Comparison of ENCODE assay signal across 37 cellular contexts in genomic region chr1:64235910-64236309, GRCh38. TPM values are rescaled to one million over a fixed set of nuclear protein-coding genes. Genes with fewer than 3 reads are reported as not detected.
"Had no signal": no experiment of that assay in that cellular context is flagged by ENCODE, and none has a peak within 500 bp of the region (broad histone marks: within the 10 kb centered on the region; RNA-seq: fewer than 3 reads in every experiment).

No MANE protein-coding gene starts in this region.

- ATAC-seq: activated CD8-positive, alpha-beta T cell treated with anti-CD3 and anti-CD28 coated beads for 36 hours; activated naive CD4-positive, alpha-beta T cell treated with anti-CD3 and anti-CD28 coated beads, Interleukin-2, amount 50 U/mL, for 72 hours; activated T-cell treated with anti-CD3 and anti-CD28 coated beads, Interleukin-2, amount 50 U/mL, for 4 hours; activated T-cell treated with anti-CD3 and anti-CD28 coated beads, Interleukin-2, amount 50 U/mL, for 72 hours; activated T-helper 17 cell treated with anti-CD3 and anti-CD28 coated beads, Interleukin-2, amount 50 U/mL, for 72 hours; body of pancreas had no signal

- H3K9me3 ChIP-seq: adrenal gland, body of pancreas, breast epithelium had no signal

- DNase-seq: activated B cell treated with CpG ODN at 0.5 μM for 24 hours; activated CD4-positive, alpha-beta memory T cell treated with anti-CD3 and anti-CD28 coated beads for 36 hours; activated CD4-positive, alpha-beta T cell treated with anti-CD3 and anti-CD28 coated beads for 4 hours; activated CD4-positive, alpha-beta T cell treated with anti-CD3 and anti-CD28 coated beads, Interleukin-2, amount 10 ng/mL, durations not matched to agents 24 days and 14 days; activated CD4-positive, alpha-beta T cell treated with anti-CD3 and anti-CD28 coated beads, Interleukin-2, amount 50 U/mL, for 1 hour; activated CD4-positive, alpha-beta T cell treated with anti-CD3 and anti-CD28 coated beads, Interleukin-2, amount 50 U/mL, for 4 hours; activated CD4-positive, CD25-positive, alpha-beta regulatory T cell treated with anti-CD3 and anti-CD28 coated beads, Interleukin-2, amount 50 U/mL, for 72 hours; activated CD8-positive, alpha-beta memory T cell treated with anti-CD3 and anti-CD28 coated beads, Interleukin-2, amount 50 U/mL, for 4 hours; activated CD8-positive, alpha-beta T cell treated with anti-CD3 and anti-CD28 coated beads for 36 hours; activated effector memory CD4-positive, alpha-beta T cell treated with anti-CD3 and anti-CD28 coated beads, Interleukin-2, amount 50 U/mL, for 16 hours; activated gamma-delta T cell treated with Interleukin-2 at 50 U/mL for 16 hours; activated naive CD4-positive, alpha-beta T cell; activated naive CD4-positive, alpha-beta T cell treated with anti-CD3 and anti-CD28 coated beads for 36 hours; activated naive CD4-positive, alpha-beta T cell treated with anti-CD3 and anti-CD28 coated beads, Interleukin-2, amount 50 U/mL, for 16 hours; activated naive CD8-positive, alpha-beta T cell treated with anti-CD3 and anti-CD28 coated beads for 36 hours; activated T-cell treated with anti-CD3 and anti-CD28 coated beads for 4 hours; activated T-cell treated with anti-CD3 and anti-CD28 coated beads, Interleukin-2, amount 50 U/mL, for 1 hour; activated T-cell treated with anti-CD3 and anti-CD28 coated beads, Interleukin-2, amount 50 U/mL, for 4 hours; activated T-cell treated with anti-CD3 and anti-CD28 coated beads, Interleukin-2, amount 50 U/mL, for 72 hours; adrenal gland; amniotic stem cell; aorta; body of pancreas; brain microvascular endothelial cell; central memory CD4-positive, alpha-beta T cell; T-helper 1 cell; T-helper 2 cell; T-helper 9 cell had no signal

- H3K27me3 ChIP-seq: adrenal gland, body of pancreas, brain microvascular endothelial cell, breast epithelium had no signal

- H3K27ac ChIP-seq: adrenal gland, body of pancreas, brain microvascular endothelial cell, breast epithelium had no signal

- H3K4me3 ChIP-seq: adrenal gland, body of pancreas, breast epithelium had no signal

- FAIRE-seq: astrocyte, TTC549 had no signal

- H3K36me3 ChIP-seq: adrenal gland, brain microvascular endothelial cell, breast epithelium had no signal

- H3K4me1 ChIP-seq: adrenal gland, body of pancreas, breast epithelium had no signal

RNA-seq across cellular contexts. Expression of gene UBE2U, which starts 32.5 kb away (rescaled TPM):
- total RNA-seq: activated B cell treated with CpG ODN at 0.5 μM for 24 hours; activated CD4-positive, alpha-beta memory T cell treated with anti-CD3 and anti-CD28 coated beads for 36 hours; activated CD4-positive, alpha-beta T cell treated with anti-CD3 and anti-CD28 coated beads, Interleukin-2, amount 10 ng/mL, durations not matched to agents 24 days and 14 days; activated CD8-positive, alpha-beta memory T cell treated with anti-CD3 and anti-CD28 coated beads for 36 hours; activated CD8-positive, alpha-beta T cell treated with anti-CD3 and anti-CD28 coated beads for 36 hours; activated naive CD4-positive, alpha-beta T cell treated with anti-CD3 and anti-CD28 coated beads for 36 hours; activated naive CD8-positive, alpha-beta T cell treated with anti-CD3 and anti-CD28 coated beads for 36 hours; activated T-cell treated with anti-CD3 and anti-CD28 coated beads, Interleukin-2, amount 50 U/mL, for 4 hours; activated T-cell treated with anti-CD3 and anti-CD28 coated beads, Interleukin-2, amount 50 U/mL, for 72 hours; activated T-helper 1 cell treated with anti-CD3 and anti-CD28 coated beads, Interleukin-12 subunit alpha, Interleukin-12 subunit beta, Interleukin-2, Interleukin-4 antibody, amounts not matched to agents 30 ng/mL and 10 ng/mL and 1 ng/mL, durations not matched to agents 14 hours and 24 hours and 36 hours; activated T-helper 17 cell treated with anti-CD3 and anti-CD28 coated beads, Interleukin-2, amount 50 U/mL, for 72 hours; adrenal gland; aorta; astrocyte; body of pancreas; breast epithelium; cardiac septum; cerebellum had no signal
- polyA plus RNA-seq: adrenal gland, aorta had no signal
